ENCODE assay signal across 17 cellular contexts in genomic region chr4:86011117-86011516, GRCh38.
DNase-seq lines count a peak whose midpoint lies in the region; ATAC-seq, FAIRE-seq and TF ChIP-seq lines count a peak whose summit lies in the region.
"Had no signal": no experiment of that assay in that cellular context is flagged by ENCODE, and none has a peak within 500 bp of the region (broad histone marks: within the 10 kb centered on the region; RNA-seq: fewer than 3 reads in every experiment).

No MANE protein-coding gene starts in this region.

- no peaks in the 10 kb centered on the region for H3K79me2 ChIP-seq in ACC112 (ENCODE audit: control insufficient read depth, insufficient read depth, low read length, unreplicated experiment)

- H3K9me3 ChIP-seq in right cardiac atrium (ENCODE audit: control insufficient read depth, low read length) = no peaks in the 10 kb centered on the region
- H3K9me3 ChIP-seq: adrenal gland; BLaER1 treated with 17β-estradiol and CSF1 and Interleukin-3, amounts not matched to agents 10 nM and 100 nM; SJSA1 had no signal

- no peaks in the 10 kb centered on the region for H3K9me3 Mint-ChIP-seq in chondrocyte (ENCODE audit: low read depth)
- H3K9me3 Mint-ChIP-seq: activated T-cell treated with anti-CD3 and anti-CD28 coated beads, Interleukin-2, amount 50 U/mL, for 24 hours; neural progenitor cell had no signal

- TF ChIP-seq POLR2A in H54 (IDR thresholded peaks at IDR 0.05; ENCODE audit: low read depth, low read length) = no peak

- no peak overlapping the region for H3K4me3 Mint-ChIP-seq in chondrocyte (ENCODE audit: unreplicated experiment)
- H3K4me3 Mint-ChIP-seq: activated T-cell treated with anti-CD3 and anti-CD28 coated beads, Interleukin-2, amount 50 U/mL, for 24 hours; neural progenitor cell had no signal

- in situ Hi-C loops in G401 (cut with HindIII; ENCODE audit: low sequenced_read_pairs) = no loop called here

- WGBS in right cardiac atrium = 32% methylated on average over 1 of the region's 1 CpG

- no peak overlapping the region for H2AFZ ChIP-seq in ACC112 (ENCODE audit: low read length, unreplicated experiment)
- H2AFZ ChIP-seq: neural progenitor cell had no signal

- no peak for TF ChIP-seq CTCF in chondrocyte (IDR thresholded peaks at IDR 0.05)

- H3K27me3 Mint-ChIP-seq in chondrocyte (ENCODE audit: low read depth) = no peaks in the 10 kb centered on the region
- H3K27me3 Mint-ChIP-seq: activated T-cell treated with anti-CD3 and anti-CD28 coated beads, Interleukin-2, amount 50 U/mL, for 24 hours had no signal

- intact Hi-C loops in right cardiac atrium (cut with DNase I) = no loop called here

- peak overlapping the region; percentile 75 for H3K27ac ChIP-seq in ACC112 (ENCODE audit: low read depth, low read length)
- no peak overlapping the region for H3K27ac ChIP-seq in right cardiac atrium (ENCODE audit: low read length)
- H3K27ac ChIP-seq: adrenal gland; BLaER1 treated with 17β-estradiol and CSF1 and Interleukin-3, amounts not matched to agents 10 nM and 100 nM; HL-60; neural progenitor cell; SJSA1 had no signal

- H3K27me3 ChIP-seq in ACC112 (ENCODE audit: insufficient read depth, low read length) (no peaks in the 10 kb centered on the region), right cardiac atrium (ENCODE audit: control insufficient read depth, insufficient read depth) (no peaks in the 10 kb centered on the region)
- H3K27me3 ChIP-seq: adrenal gland; BLaER1 treated with 17β-estradiol and CSF1 and Interleukin-3, amounts not matched to agents 10 nM and 100 nM; neural progenitor cell; SJSA1 had no signal

- no peaks in the 10 kb centered on the region for H3K36me3 Mint-ChIP-seq in chondrocyte (ENCODE audit: low read depth)

- H3K4me1 Mint-ChIP-seq in chondrocyte (ENCODE audit: low read depth) = peaks cover 55% of the 10 kb centered on the region

- ATAC-seq in right cardiac atrium = peak; percentile 62 to 86

- H3K4me1 ChIP-seq in ACC112 (ENCODE audit: control insufficient read depth, insufficient read depth, low read length, unreplicated experiment) (peaks cover 54% of the 10 kb centered on the region), right cardiac atrium (ENCODE audit: control insufficient read depth, insufficient read depth, low read length) (peaks cover 2% of the 10 kb centered on the region)
- H3K4me1 ChIP-seq: SJSA1 had no signal

- H3K36me3 ChIP-seq in ACC112 (ENCODE audit: insufficient read depth, low read length) = no peaks in the 10 kb centered on the region
- H3K36me3 ChIP-seq: adrenal gland; BLaER1 treated with 17β-estradiol and CSF1 and Interleukin-3, amounts not matched to agents 10 nM and 100 nM; neural progenitor cell; SJSA1 had no signal

- peak; percentile 34 for DNase-seq in HT1080 (ENCODE audit: low read depth)
- DNase-seq in chondrocyte (ENCODE audit: low spot score) = no peak
- DNase-seq in right cardiac atrium = peak in 1 of 3 donors; percentile 28
- no peak for DNase-seq in midbrain (lab: John Stamatoyannopoulos, UW)
- no peak for DNase-seq in NCI-H2081 (lab: John Stamatoyannopoulos, UW)
- no peak for DNase-seq in G401 (ENCODE audit: low spot score)
- no peak for DNase-seq in H54 (ENCODE audit: insufficient read length, low spot score)
- DNase-seq: activated T-cell treated with anti-CD3 and anti-CD28 coated beads, Interleukin-2, amount 50 U/mL, for 24 hours; NCI-H524 treated with DMSO at 0.1 percent for 48 hours had no signal

- no peak for FAIRE-seq in H54 (lab: Jason Lieb, UNC)
- FAIRE-seq: endometrium, islet of Langerhans had no signal

- H3K4me3 ChIP-seq in ACC112 (ENCODE audit: low read depth, low read length) = no peak overlapping the region
- H3K4me3 ChIP-seq in right cardiac atrium (ENCODE audit: low read length) = no peak overlapping the region
- H3K4me3 ChIP-seq: adrenal gland; BLaER1 treated with 17β-estradiol and CSF1 and Interleukin-3, amounts not matched to agents 10 nM and 100 nM; neural progenitor cell; SJSA1 had no signal

- H3K27ac Mint-ChIP-seq in chondrocyte (ENCODE audit: unreplicated experiment) = peak overlapping the region; percentile 71
- H3K27ac Mint-ChIP-seq: activated T-cell treated with anti-CD3 and anti-CD28 coated beads, Interleukin-2, amount 50 U/mL, for 24 hours; neural progenitor cell had no signal
